1 cellular context compared by ENCODE assay signal in the genomic region with DNA sequence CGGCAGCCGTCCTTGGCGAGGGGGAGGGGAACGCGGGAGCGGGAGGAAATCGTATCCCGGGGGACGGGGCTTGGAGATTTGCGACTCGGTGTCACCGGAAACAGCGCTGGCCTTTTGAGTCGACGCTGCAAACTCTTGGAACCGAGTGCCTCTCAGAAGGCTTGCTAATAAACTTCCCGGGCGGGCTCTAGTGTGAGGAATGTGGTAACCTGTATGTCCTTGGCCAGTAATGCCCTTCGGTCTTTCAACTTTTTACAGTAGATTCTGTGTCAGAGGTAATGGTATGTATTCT.
TF ChIP-seq lines count a peak whose summit lies in the region.

No MANE protein-coding gene starts in this region.

TF ChIP-seq in GM12878, 131 proteins besides CTCF, POLR2A, EP300 and RAD21 (continued from another document and continues in another):
- TF ChIP-seq NFIC (IDR thresholded peaks at IDR 0.05; ENCODE audit: low read depth, low read length) (no peak), CEBPZ (IDR thresholded peaks at IDR 0.05; ENCODE audit: low read depth, low read length) (no peak), ASH2L (IDR thresholded peaks at IDR 0.05; ENCODE audit: borderline replicate concordance, low read depth) (no peak), SREBF2 (IDR thresholded peaks at IDR 0.05; ENCODE audit: low read length) (no peak), PAX5 (IDR thresholded peaks at IDR 0.05; ENCODE audit: borderline replicate concordance, low read depth, low read length) (0 out of 2 replicates have a peak, but pooled peaks have one; percentile 8), MTA3 (IDR thresholded peaks at IDR 0.05; ENCODE audit: borderline replicate concordance, low read length) (no peak), ATF7 (IDR thresholded peaks at IDR 0.05; ENCODE audit: low read depth) (no peak), ZNF384 (IDR thresholded peaks at IDR 0.05; ENCODE audit: borderline replicate concordance, low read depth, low read length) (no peak), SREBF1 (IDR thresholded peaks at IDR 0.05; ENCODE audit: low read length) (no peak), MYC (IDR thresholded peaks at IDR 0.05; ENCODE audit: insufficient read depth, insufficient read length, insufficient replicate concordance, low read length, severe bottlenecking) (no peak), CEBPB (IDR thresholded peaks at IDR 0.05; ENCODE audit: borderline replicate concordance in 1 of 2, low read depth in 2 of 2, low read length in 2 of 2) (no peak), KLF5 (IDR thresholded peaks at IDR 0.05; ENCODE audit: partially characterized antibody) (no peak), IKZF1 (conservative IDR thresholded peaks at IDR 0.05) (peak; percentile 6; the same call in 1 of the 2 replicates), MAX (IDR thresholded peaks at IDR 0.05; ENCODE audit: low read depth, low read length) (no peak; the same call in 1 of the 2 replicates), TCF3 (IDR thresholded peaks at IDR 0.05; ENCODE audit: borderline replicate concordance, insufficient read depth, low read depth, low read length) (no peak), PML (IDR thresholded peaks at IDR 0.05; ENCODE audit: low read length) (no peak; the same call in 1 of the 2 replicates), CBX3 (IDR thresholded peaks at IDR 0.05; ENCODE audit: borderline replicate concordance, low read depth) (no peak), YY1 (IDR thresholded peaks at IDR 0.05; ENCODE audit: low read depth, low read length) (no peak), SMAD1 (IDR thresholded peaks at IDR 0.05; ENCODE audit: low read depth, partially characterized antibody) (no peak), SUPT20H (IDR thresholded peaks at IDR 0.05; ENCODE audit: borderline replicate concordance, control insufficient read depth, low read depth, low read length) (no peak), HDAC6 (IDR thresholded peaks at IDR 0.05; ENCODE audit: unreplicated experiment) (no peak), RCOR1 (conservative IDR thresholded peaks at IDR 0.05; ENCODE audit: low read depth, low read length) (no peak), SMARCA5 (IDR thresholded peaks at IDR 0.05) (no peak), POU2F2 (IDR thresholded peaks at IDR 0.05; ENCODE audit: borderline replicate concordance, low read depth, low read length) (no peak), CHD2 (IDR thresholded peaks at IDR 0.05; ENCODE audit: borderline replicate concordance, low read depth, low read length) (no peak), KDM1A (IDR thresholded peaks at IDR 0.05; ENCODE audit: borderline replicate concordance) (no peak), NFYA (IDR thresholded peaks at IDR 0.05; ENCODE audit: borderline replicate concordance, low read depth, low read length) (no peak), MTA2 (IDR thresholded peaks at IDR 0.05; ENCODE audit: low read depth) (no peak), ZBED1 (IDR thresholded peaks at IDR 0.05; ENCODE audit: borderline replicate concordance) (no peak), NBN (IDR thresholded peaks at IDR 0.05) (no peak), SMAD5 (IDR thresholded peaks at IDR 0.05; ENCODE audit: low read depth) (no peak), STAT3 (IDR thresholded peaks at IDR 0.05; ENCODE audit: low read depth, low read length) (no peak), EGR1 (IDR thresholded peaks at IDR 0.05; ENCODE audit: borderline replicate concordance in 1 of 2, low read depth in 2 of 2, low read length in 2 of 2) (no peak), CBFB (IDR thresholded peaks at IDR 0.05; ENCODE audit: low read depth) (0 out of 2 replicates have a peak, but pooled peaks have one; percentile 28), CHD4 (IDR thresholded peaks at IDR 0.05) (no peak), IRF4 (IDR thresholded peaks at IDR 0.05; ENCODE audit: low read depth, low read length) (no peak)
- TF ChIP-seq, protein P1, sequence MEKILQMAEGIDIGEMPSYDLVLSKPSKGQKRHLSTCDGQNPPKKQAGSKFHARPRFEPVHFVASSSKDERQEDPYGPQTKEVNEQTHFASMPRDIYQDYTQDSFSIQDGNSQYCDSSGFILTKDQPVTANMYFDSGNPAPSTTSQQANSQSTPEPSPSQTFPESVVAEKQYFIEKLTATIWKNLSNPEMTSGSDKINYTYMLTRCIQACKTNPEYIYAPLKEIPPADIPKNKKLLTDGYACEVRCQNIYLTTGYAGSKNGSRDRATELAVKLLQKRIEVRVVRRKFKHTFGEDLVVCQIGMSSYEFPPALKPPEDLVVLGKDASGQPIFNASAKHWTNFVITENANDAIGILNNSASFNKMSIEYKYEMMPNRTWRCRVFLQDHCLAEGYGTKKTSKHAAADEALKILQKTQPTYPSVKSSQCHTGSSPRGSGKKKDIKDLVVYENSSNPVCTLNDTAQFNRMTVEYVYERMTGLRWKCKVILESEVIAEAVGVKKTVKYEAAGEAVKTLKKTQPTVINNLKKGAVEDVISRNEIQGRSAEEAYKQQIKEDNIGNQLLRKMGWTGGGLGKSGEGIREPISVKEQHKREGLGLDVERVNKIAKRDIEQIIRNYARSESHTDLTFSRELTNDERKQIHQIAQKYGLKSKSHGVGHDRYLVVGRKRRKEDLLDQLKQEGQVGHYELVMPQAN (conservative IDR thresholded peaks at IDR 0.05) = no peak
- TF ChIP-seq, protein P2, sequence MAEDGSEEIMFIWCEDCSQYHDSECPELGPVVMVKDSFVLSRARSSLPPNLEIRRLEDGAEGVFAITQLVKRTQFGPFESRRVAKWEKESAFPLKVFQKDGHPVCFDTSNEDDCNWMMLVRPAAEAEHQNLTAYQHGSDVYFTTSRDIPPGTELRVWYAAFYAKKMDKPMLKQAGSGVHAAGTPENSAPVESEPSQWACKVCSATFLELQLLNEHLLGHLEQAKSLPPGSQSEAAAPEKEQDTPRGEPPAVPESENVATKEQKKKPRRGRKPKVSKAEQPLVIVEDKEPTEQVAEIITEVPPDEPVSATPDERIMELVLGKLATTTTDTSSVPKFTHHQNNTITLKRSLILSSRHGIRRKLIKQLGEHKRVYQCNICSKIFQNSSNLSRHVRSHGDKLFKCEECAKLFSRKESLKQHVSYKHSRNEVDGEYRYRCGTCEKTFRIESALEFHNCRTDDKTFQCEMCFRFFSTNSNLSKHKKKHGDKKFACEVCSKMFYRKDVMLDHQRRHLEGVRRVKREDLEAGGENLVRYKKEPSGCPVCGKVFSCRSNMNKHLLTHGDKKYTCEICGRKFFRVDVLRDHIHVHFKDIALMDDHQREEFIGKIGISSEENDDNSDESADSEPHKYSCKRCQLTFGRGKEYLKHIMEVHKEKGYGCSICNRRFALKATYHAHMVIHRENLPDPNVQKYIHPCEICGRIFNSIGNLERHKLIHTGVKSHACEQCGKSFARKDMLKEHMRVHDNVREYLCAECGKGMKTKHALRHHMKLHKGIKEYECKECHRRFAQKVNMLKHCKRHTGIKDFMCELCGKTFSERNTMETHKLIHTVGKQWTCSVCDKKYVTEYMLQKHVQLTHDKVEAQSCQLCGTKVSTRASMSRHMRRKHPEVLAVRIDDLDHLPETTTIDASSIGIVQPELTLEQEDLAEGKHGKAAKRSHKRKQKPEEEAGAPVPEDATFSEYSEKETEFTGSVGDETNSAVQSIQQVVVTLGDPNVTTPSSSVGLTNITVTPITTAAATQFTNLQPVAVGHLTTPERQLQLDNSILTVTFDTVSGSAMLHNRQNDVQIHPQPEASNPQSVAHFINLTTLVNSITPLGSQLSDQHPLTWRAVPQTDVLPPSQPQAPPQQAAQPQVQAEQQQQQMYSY (CRISPR knock-in tag; IDR thresholded peaks at IDR 0.05) = no peak
- TF ChIP-seq, protein P3, sequence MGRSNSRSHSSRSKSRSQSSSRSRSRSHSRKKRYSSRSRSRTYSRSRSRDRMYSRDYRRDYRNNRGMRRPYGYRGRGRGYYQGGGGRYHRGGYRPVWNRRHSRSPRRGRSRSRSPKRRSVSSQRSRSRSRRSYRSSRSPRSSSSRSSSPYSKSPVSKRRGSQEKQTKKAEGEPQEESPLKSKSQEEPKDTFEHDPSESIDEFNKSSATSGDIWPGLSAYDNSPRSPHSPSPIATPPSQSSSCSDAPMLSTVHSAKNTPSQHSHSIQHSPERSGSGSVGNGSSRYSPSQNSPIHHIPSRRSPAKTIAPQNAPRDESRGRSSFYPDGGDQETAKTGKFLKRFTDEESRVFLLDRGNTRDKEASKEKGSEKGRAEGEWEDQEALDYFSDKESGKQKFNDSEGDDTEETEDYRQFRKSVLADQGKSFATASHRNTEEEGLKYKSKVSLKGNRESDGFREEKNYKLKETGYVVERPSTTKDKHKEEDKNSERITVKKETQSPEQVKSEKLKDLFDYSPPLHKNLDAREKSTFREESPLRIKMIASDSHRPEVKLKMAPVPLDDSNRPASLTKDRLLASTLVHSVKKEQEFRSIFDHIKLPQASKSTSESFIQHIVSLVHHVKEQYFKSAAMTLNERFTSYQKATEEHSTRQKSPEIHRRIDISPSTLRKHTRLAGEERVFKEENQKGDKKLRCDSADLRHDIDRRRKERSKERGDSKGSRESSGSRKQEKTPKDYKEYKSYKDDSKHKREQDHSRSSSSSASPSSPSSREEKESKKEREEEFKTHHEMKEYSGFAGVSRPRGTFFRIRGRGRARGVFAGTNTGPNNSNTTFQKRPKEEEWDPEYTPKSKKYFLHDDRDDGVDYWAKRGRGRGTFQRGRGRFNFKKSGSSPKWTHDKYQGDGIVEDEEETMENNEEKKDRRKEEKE (IDR thresholded peaks at IDR 0.05) = no peak
- TF ChIP-seq, protein P4, sequence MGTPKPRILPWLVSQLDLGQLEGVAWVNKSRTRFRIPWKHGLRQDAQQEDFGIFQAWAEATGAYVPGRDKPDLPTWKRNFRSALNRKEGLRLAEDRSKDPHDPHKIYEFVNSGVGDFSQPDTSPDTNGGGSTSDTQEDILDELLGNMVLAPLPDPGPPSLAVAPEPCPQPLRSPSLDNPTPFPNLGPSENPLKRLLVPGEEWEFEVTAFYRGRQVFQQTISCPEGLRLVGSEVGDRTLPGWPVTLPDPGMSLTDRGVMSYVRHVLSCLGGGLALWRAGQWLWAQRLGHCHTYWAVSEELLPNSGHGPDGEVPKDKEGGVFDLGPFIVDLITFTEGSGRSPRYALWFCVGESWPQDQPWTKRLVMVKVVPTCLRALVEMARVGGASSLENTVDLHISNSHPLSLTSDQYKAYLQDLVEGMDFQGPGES (IDR thresholded peaks at IDR 0.05) = no peak
- TF ChIP-seq, protein P5, sequence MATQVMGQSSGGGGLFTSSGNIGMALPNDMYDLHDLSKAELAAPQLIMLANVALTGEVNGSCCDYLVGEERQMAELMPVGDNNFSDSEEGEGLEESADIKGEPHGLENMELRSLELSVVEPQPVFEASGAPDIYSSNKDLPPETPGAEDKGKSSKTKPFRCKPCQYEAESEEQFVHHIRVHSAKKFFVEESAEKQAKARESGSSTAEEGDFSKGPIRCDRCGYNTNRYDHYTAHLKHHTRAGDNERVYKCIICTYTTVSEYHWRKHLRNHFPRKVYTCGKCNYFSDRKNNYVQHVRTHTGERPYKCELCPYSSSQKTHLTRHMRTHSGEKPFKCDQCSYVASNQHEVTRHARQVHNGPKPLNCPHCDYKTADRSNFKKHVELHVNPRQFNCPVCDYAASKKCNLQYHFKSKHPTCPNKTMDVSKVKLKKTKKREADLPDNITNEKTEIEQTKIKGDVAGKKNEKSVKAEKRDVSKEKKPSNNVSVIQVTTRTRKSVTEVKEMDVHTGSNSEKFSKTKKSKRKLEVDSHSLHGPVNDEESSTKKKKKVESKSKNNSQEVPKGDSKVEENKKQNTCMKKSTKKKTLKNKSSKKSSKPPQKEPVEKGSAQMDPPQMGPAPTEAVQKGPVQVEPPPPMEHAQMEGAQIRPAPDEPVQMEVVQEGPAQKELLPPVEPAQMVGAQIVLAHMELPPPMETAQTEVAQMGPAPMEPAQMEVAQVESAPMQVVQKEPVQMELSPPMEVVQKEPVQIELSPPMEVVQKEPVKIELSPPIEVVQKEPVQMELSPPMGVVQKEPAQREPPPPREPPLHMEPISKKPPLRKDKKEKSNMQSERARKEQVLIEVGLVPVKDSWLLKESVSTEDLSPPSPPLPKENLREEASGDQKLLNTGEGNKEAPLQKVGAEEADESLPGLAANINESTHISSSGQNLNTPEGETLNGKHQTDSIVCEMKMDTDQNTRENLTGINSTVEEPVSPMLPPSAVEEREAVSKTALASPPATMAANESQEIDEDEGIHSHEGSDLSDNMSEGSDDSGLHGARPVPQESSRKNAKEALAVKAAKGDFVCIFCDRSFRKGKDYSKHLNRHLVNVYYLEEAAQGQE (IDR thresholded peaks at IDR 0.05; ENCODE audit: low read depth, low read length) = no peak
- TF ChIP-seq, protein P6, sequence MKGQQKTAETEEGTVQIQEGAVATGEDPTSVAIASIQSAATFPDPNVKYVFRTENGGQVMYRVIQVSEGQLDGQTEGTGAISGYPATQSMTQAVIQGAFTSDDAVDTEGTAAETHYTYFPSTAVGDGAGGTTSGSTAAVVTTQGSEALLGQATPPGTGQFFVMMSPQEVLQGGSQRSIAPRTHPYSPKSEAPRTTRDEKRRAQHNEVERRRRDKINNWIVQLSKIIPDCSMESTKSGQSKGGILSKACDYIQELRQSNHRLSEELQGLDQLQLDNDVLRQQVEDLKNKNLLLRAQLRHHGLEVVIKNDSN (IDR thresholded peaks at IDR 0.05; ENCODE audit: borderline replicate concordance, extremely low read length, insufficient read depth, low read depth, low read length) = no peak
- TF ChIP-seq, protein P7, sequence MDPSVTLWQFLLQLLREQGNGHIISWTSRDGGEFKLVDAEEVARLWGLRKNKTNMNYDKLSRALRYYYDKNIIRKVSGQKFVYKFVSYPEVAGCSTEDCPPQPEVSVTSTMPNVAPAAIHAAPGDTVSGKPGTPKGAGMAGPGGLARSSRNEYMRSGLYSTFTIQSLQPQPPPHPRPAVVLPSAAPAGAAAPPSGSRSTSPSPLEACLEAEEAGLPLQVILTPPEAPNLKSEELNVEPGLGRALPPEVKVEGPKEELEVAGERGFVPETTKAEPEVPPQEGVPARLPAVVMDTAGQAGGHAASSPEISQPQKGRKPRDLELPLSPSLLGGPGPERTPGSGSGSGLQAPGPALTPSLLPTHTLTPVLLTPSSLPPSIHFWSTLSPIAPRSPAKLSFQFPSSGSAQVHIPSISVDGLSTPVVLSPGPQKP (IDR thresholded peaks at IDR 0.05; ENCODE audit: low read depth, low read length) = no peak
